19 cellular contexts compared by ENCODE assay signal in genomic region chr1:118291686-118292085, GRCh38.
DNase-seq lines count a peak whose midpoint lies in the region; ATAC-seq and TF ChIP-seq lines count a peak whose summit lies in the region.
"Had no signal": no experiment of that assay in that cellular context is flagged by ENCODE, and none has a peak within 500 bp of the region (broad histone marks: within the 10 kb centered on the region; RNA-seq: fewer than 3 reads in every experiment).

No MANE protein-coding gene starts in this region.

- H4K20me1 ChIP-seq in smooth muscle cell (ENCODE audit: low read depth): no peaks in the 10 kb centered on the region
- H4K20me1 ChIP-seq: BLaER1 treated with 17β-estradiol and CSF1 and Interleukin-3, amounts not matched to agents 10 nM and 100 nM had no signal

- intact Hi-C loops in gastrocnemius medialis (cut with DNase I; ENCODE audit: low total_unique reads): loop anchor here (2.0 to 10.0 kb wide), 3 partner anchors 607 to 671 kb away; no protein-coding TSS in a partner anchor

- H3K36me3 ChIP-seq in gastroesophageal sphincter (no peaks in the 10 kb centered on the region), gastrocnemius medialis (no peaks in the 10 kb centered on the region), smooth muscle cell (ENCODE audit: low read depth) (no peaks in the 10 kb centered on the region)
- H3K36me3 ChIP-seq: BLaER1 treated with 17β-estradiol and CSF1 and Interleukin-3, amounts not matched to agents 10 nM and 100 nM had no signal

- H3F3A ChIP-seq in smooth muscle cell (ENCODE audit: low read depth): no peaks in the 10 kb centered on the region

- in situ Hi-C loops in gastrocnemius medialis (cut with MboI; ENCODE audit: low sequenced_read_pairs in 4 of 4): loop anchor here in 2 of 4 donors (5.0 to 25.0 kb wide), 2 partner anchors 671 to 696 kb away; partner anchors contain the start of gene TBX15 (in 1 of the 2)

- 55 to 70% methylated on average over 3 to 4 of the region's 6 CpGs for WGBS in gastroesophageal sphincter (ENCODE audit: low coverage in 1 of 2), 2 donors
- WGBS in smooth muscle cell (ENCODE audit: low lambda C conversion rate): 66% methylated on average over 6 of the region's 6 CpGs

- H3K4me2 ChIP-seq in smooth muscle cell: no peak overlapping the region
- H3K4me2 ChIP-seq: BLaER1 treated with 17β-estradiol and CSF1 and Interleukin-3, amounts not matched to agents 10 nM and 100 nM had no signal

- no peak for TF ChIP-seq EP300 in gastroesophageal sphincter (IDR thresholded peaks at IDR 0.05)

- no peaks in the 10 kb centered on the region for H3K79me2 ChIP-seq in smooth muscle cell (ENCODE audit: low read depth)

- H3K9ac ChIP-seq in smooth muscle cell (ENCODE audit: low read depth): no peak overlapping the region
- H3K9ac ChIP-seq: BLaER1 treated with 17β-estradiol and CSF1 and Interleukin-3, amounts not matched to agents 10 nM and 100 nM had no signal

- peak; percentile 27 for DNase-seq in AG20443 (ENCODE audit: low spot score)
- peak; percentile 66 for DNase-seq in islet precursor cell
- DNase-seq in gastrocnemius medialis: peak; percentile 79 to 91
- DNase-seq in NCI-H82 (lab: John Stamatoyannopoulos, UW): no peak
- DNase-seq in SW 1271 (lab: John Stamatoyannopoulos, UW): no peak
- DNase-seq in smooth muscle cell (lab: John Stamatoyannopoulos, UW; ENCODE audit: unreplicated experiment): no peak
- DNase-seq: HFFc6, IMR-90, Karpas-422, MM.1S, NCI-H1105, NCI-H1694, NCI-H2227 treated with DMSO at 0.1 percent for 48 hours, NCI-H524, SHP77 had no signal

- no peaks in the 10 kb centered on the region for H3K27me3 ChIP-seq in gastroesophageal sphincter
- no peaks in the 10 kb centered on the region for H3K27me3 ChIP-seq in gastrocnemius medialis
- peaks cover 2% of the 10 kb centered on the region for H3K27me3 ChIP-seq in smooth muscle cell (ENCODE audit: low read depth)

- H3K9me3 ChIP-seq in gastroesophageal sphincter (no peaks in the 10 kb centered on the region), gastrocnemius medialis (no peaks in the 10 kb centered on the region), smooth muscle cell (replicated peaks; ENCODE audit: low read depth) (no peaks in the 10 kb centered on the region)
- H3K9me3 ChIP-seq: BLaER1 treated with 17β-estradiol and CSF1 and Interleukin-3, amounts not matched to agents 10 nM and 100 nM had no signal

- TF ChIP-seq CTCF in gastroesophageal sphincter (IDR thresholded peaks at IDR 0.05) (no peak), gastrocnemius medialis (IDR thresholded peaks at IDR 0.05 in 4 of 5, conservative IDR thresholded peaks at IDR 0.05 in 1 of 5) (no peak), smooth muscle cell (IDR thresholded peaks at IDR 0.05; ENCODE audit: borderline replicate concordance, insufficient read depth, poor library complexity, severe bottlenecking) (no peak)

- ATAC-seq in gastroesophageal sphincter (peak; percentile 66), gastrocnemius medialis (peak; percentile 42 to 51), HG03175 (IDR thresholded peaks at IDR 0.05; ENCODE audit: unreplicated experiment) (no peak)
- ATAC-seq: Panc1 had no signal

- H3K4me1 ChIP-seq in gastroesophageal sphincter: peaks cover 0 to 23% (median 15%) of the 10 kb centered on the region in 3 donors
- peaks cover 56 to 60% of the 10 kb centered on the region in 2 donors for H3K4me1 ChIP-seq in gastrocnemius medialis
- peaks cover 4% of the 10 kb centered on the region for H3K4me1 ChIP-seq in smooth muscle cell (ENCODE audit: low read depth)
- H3K4me1 ChIP-seq: BLaER1 treated with 17β-estradiol and CSF1 and Interleukin-3, amounts not matched to agents 10 nM and 100 nM had no signal

- peak overlapping the region in 1 of 4 donors; percentile 10 for H3K27ac ChIP-seq in gastroesophageal sphincter
- H3K27ac ChIP-seq in gastrocnemius medialis: peak overlapping the region; percentile 93 to 99 (median 96)
- H3K27ac ChIP-seq in smooth muscle cell (ENCODE audit: low read depth): no peak overlapping the region
- H3K27ac ChIP-seq: BLaER1 treated with 17β-estradiol and CSF1 and Interleukin-3, amounts not matched to agents 10 nM and 100 nM had no signal

- no peak overlapping the region for H2AFZ ChIP-seq in smooth muscle cell (ENCODE audit: low read depth)

- TF ChIP-seq POLR2A in gastroesophageal sphincter (IDR thresholded peaks at IDR 0.05) (no peak), gastrocnemius medialis (IDR thresholded peaks at IDR 0.05) (peak; percentile 18 to 52)

- H3K4me3 ChIP-seq in gastroesophageal sphincter (no peak overlapping the region), gastrocnemius medialis (no peak overlapping the region), smooth muscle cell (no peak overlapping the region)
- H3K4me3 ChIP-seq: BLaER1 treated with 17β-estradiol and CSF1 and Interleukin-3, amounts not matched to agents 10 nM and 100 nM had no signal

Comparison
In these comparisons a context has a peak if more than half of its experiments do, and no peak if none do; other contexts are left out.
1. DNase-seq: peak in AG20443 (single experiment), islet precursor cell (single experiment) and gastrocnemius medialis (2 of 2); none in NCI-H82 (single experiment), SW 1271 (0 of 2) and smooth muscle cell (single experiment).
2. POLR2A ChIP-seq: peak in gastrocnemius medialis (2 of 2); none in gastroesophageal sphincter (0 of 2).